Comparison of ENCODE assay signal across 10 cellular contexts in the genomic region with DNA sequence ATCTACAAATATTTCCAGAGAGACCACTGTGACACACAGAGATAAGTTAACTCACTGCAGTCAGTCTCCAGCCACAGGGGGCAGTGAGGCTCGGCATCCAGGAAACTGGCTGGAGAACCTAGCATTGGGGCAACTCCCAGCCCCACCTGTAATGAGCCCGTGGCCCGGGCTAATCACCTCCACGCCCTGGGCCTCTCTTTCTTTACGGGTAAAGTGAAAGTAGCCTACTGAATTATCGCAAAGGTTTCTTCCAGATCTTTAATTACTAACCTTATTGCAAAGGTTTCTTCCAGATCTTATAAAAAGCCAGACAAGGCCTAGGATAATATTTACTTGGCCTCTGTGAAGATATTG. TPM values are rescaled to one million over a fixed set of nuclear protein-coding genes. Genes with fewer than 3 reads are reported as not detected.
DNase-seq lines count a peak whose midpoint lies in the region; ATAC-seq and TF ChIP-seq lines count a peak whose summit lies in the region.
"Had no signal": no experiment of that assay in that cellular context is flagged by ENCODE, and none has a peak within 500 bp of the region (broad histone marks: within the 10 kb centered on the region; RNA-seq: fewer than 3 reads in every experiment).

No MANE protein-coding gene starts in this region.

- TF ChIP-seq CTCF in body of pancreas (IDR thresholded peaks at IDR 0.05) (peak in 1 of 7 experiments; percentile 17), right lobe of liver (IDR thresholded peaks at IDR 0.05) (no peak), thoracic aorta (IDR thresholded peaks at IDR 0.05) (peak; percentile 3), vagina (IDR thresholded peaks at IDR 0.05) (no peak)

- intact Hi-C loops in body of pancreas (cut with DNase I) = loop anchor here (10.0 kb wide), 1 partner anchor 294 kb away; a partner anchor contains a TSS
- intact Hi-C loops in right lobe of liver (cut with DNase I) = loop anchor here (5.0 to 10.0 kb wide), 2 partner anchors 94 to 347 kb away; no protein-coding TSS in a partner anchor
- intact Hi-C loops in vagina (cut with DNase I) = loop anchor here (5.0 kb wide), 1 partner anchor 347 kb away; no protein-coding TSS in a partner anchor

- no peak for TF ChIP-seq POLR2A in body of pancreas (IDR thresholded peaks at IDR 0.05)
- no peak for TF ChIP-seq POLR2A in right lobe of liver (IDR thresholded peaks at IDR 0.05)
- no peak for TF ChIP-seq POLR2A in vagina (IDR thresholded peaks at IDR 0.05)

- H3K9me3 ChIP-seq in body of pancreas = no peaks in the 10 kb centered on the region
- no peaks in the 10 kb centered on the region for H3K9me3 ChIP-seq in right lobe of liver
- no peaks in the 10 kb centered on the region for H3K9me3 ChIP-seq in thoracic aorta
- H3K9me3 ChIP-seq in vagina = no peaks in the 10 kb centered on the region

- H3K36me3 ChIP-seq in body of pancreas (replicated peaks in 1 of 2; ENCODE audit: insufficient read depth in 1 of 2, low read depth in 2 of 2) (no peaks in the 10 kb centered on the region), right lobe of liver (no peaks in the 10 kb centered on the region), thoracic aorta (no peaks in the 10 kb centered on the region), vagina (no peaks in the 10 kb centered on the region)

- DNase-seq in body of pancreas = no peak
- no peak for DNase-seq in right lobe of liver
- DNase-seq in thoracic aorta (ENCODE audit: low spot score) = no peak
- DNase-seq in substantia nigra (lab: John Stamatoyannopoulos, UW) = no peak
- DNase-seq in vagina (ENCODE audit: extremely low spot score in 2 of 2) = no peak
- DNase-seq in activated T-cell treated with anti-CD3 and anti-CD28 coated beads, Interleukin-2, amount 50 U/mL, for 48 hours = no peak

- ATAC-seq in HG03354 (IDR thresholded peaks at IDR 0.05; ENCODE audit: poor library complexity, severe bottlenecking, unreplicated experiment) (peak; percentile 8), body of pancreas (peak; percentile 76), right lobe of liver (peak; percentile 74 to 81 (median 79)), thoracic aorta (ENCODE audit: insufficient number of reproducible peaks, low FRiP score, low read depth) (no peak)
- ATAC-seq: activated T-helper 17 cell treated with anti-CD3 and anti-CD28 coated beads, Interleukin-2, amount 50 U/mL, for 72 hours had no signal

- no peaks in the 10 kb centered on the region for H3K27me3 ChIP-seq in body of pancreas
- no peaks in the 10 kb centered on the region for H3K27me3 ChIP-seq in right lobe of liver
- no peaks in the 10 kb centered on the region for H3K27me3 ChIP-seq in thoracic aorta (replicated peaks; ENCODE audit: insufficient read depth)
- no peaks in the 10 kb centered on the region for H3K27me3 ChIP-seq in vagina

- peak overlapping the region; percentile 65 to 83 (median 75) for H3K27ac ChIP-seq in body of pancreas
- peak overlapping the region; percentile 14 to 57 (median 49) for H3K27ac ChIP-seq in right lobe of liver
- H3K27ac ChIP-seq in thoracic aorta = no peak overlapping the region
- H3K27ac ChIP-seq in substantia nigra (ENCODE audit: low read depth, low read length, poor library complexity, severe bottlenecking) = no peak overlapping the region
- H3K27ac ChIP-seq in vagina = no peak overlapping the region
- H3K27ac ChIP-seq: coronary artery had no signal

- H3K4me1 ChIP-seq in body of pancreas (peaks cover 21% of the 10 kb centered on the region), right lobe of liver (peaks cover 0 to 11% (median 2%) of the 10 kb centered on the region in 4 donors), thoracic aorta (ENCODE audit: control insufficient read depth in 1 of 2, low read depth in 2 of 2) (no peaks in the 10 kb centered on the region), vagina (peaks cover 12% of the 10 kb centered on the region)

- no peak overlapping the region for H3K4me3 ChIP-seq in body of pancreas
- peak overlapping the region in 1 of 3 donors; percentile 1 for H3K4me3 ChIP-seq in right lobe of liver
- H3K4me3 ChIP-seq in thoracic aorta = no peak overlapping the region
- H3K4me3 ChIP-seq in vagina = no peak overlapping the region
- H3K4me3 ChIP-seq: coronary artery, skin epidermis had no signal

- 5 to 21% methylated on average over 6 of the region's 6 CpGs for WGBS in body of pancreas, 2 donors
- WGBS in right lobe of liver (ENCODE audit: insufficient coverage, low coverage, low lambda C conversion rate, missing lambda C conversion rate) = 12% methylated on average over 3 of the region's 6 CpGs

RNA-seq across cellular contexts. Expression of a gene that starts 45.6 kb away (rescaled TPM):
- total RNA-seq in body of pancreas (10 to 100 TPM; 42.8 to 44.8 TPM), right lobe of liver (100 to 1,000 TPM; 312 to 644 (median 421) TPM), thoracic aorta (10 to 100 TPM; 20.3 to 26.5 TPM), vagina (50.6 TPM)

Comparison
In these comparisons a context has a peak if more than half of its experiments do, and no peak if none do; other contexts are left out.
1. H3K27ac ChIP-seq: peak in body of pancreas (4 of 4) and right lobe of liver (3 of 3); none in thoracic aorta (0 of 2), substantia nigra (single experiment) and vagina (single experiment).